Comparison of ENCODE assay signal across 14 cellular contexts in genomic region chr2:228140934-228141528, GRCh38. TPM values are rescaled to one million over a fixed set of nuclear protein-coding genes. Genes with fewer than 3 reads are reported as not detected.
DNase-seq lines count a peak whose midpoint lies in the region; ATAC-seq and TF ChIP-seq lines count a peak whose summit lies in the region.
"Had no signal": no experiment of that assay in that cellular context is flagged by ENCODE, and none has a peak within 500 bp of the region (broad histone marks: within the 10 kb centered on the region; RNA-seq: fewer than 3 reads in every experiment).

No MANE protein-coding gene starts in this region.

- H3K27ac ChIP-seq in heart left ventricle (peak overlapping the region in 6 of 12 donors; percentile 1 to 40 (median 25)), neural cell (ENCODE audit: low read length) (no peak overlapping the region)

- WGBS in heart left ventricle, 4 donors: 38 to 52% (median 47%) methylated on average over 3 of the region's 3 CpGs

- H2AFZ ChIP-seq in neural cell (ENCODE audit: low read depth, low read length): no peak overlapping the region

- H3K9ac ChIP-seq in neural cell (ENCODE audit: low read length): no peak overlapping the region

- no peaks in the 10 kb centered on the region for H3F3A ChIP-seq in neural cell (ENCODE audit: insufficient read depth, low read length, poor library complexity, severe bottlenecking)

- H3K79me2 ChIP-seq in neural cell (replicated peaks; ENCODE audit: insufficient read depth, low read length): no peaks in the 10 kb centered on the region

- H3K4me2 ChIP-seq in neural cell (ENCODE audit: low read length): no peak overlapping the region

- intact Hi-C loops in heart left ventricle (cut with DNase I): no loop called here
- intact Hi-C loops in left cardiac atrium (cut with DNase I): no loop called here

- TF ChIP-seq EP300 in neural cell (conservative IDR thresholded peaks at IDR 0.05; ENCODE audit: poor library complexity, severe bottlenecking): no peak

- TF ChIP-seq CTCF in heart left ventricle (IDR thresholded peaks at IDR 0.05) (no peak), neural cell (IDR thresholded peaks at IDR 0.05; ENCODE audit: poor library complexity, severe bottlenecking) (no peak)

- ATAC-seq in heart left ventricle: peak in 3 of 4 donors; percentile 63 to 81 (median 77)
- ATAC-seq in left cardiac atrium: no peak
- peak; percentile 98 for ATAC-seq in GM21723 (IDR thresholded peaks at IDR 0.05; ENCODE audit: unreplicated experiment)
- peak; percentile 98 for ATAC-seq in HG03175 (IDR thresholded peaks at IDR 0.05; ENCODE audit: unreplicated experiment)
- ATAC-seq: sciatic nerve had no signal

- no peak for TF ChIP-seq RAD21 in neural cell (conservative IDR thresholded peaks at IDR 0.05)

- H3K27me3 ChIP-seq in heart left ventricle (no peaks in the 10 kb centered on the region), neural cell (ENCODE audit: insufficient read depth, low read depth, low read length) (no peaks in the 10 kb centered on the region)

- TF ChIP-seq POLR2A in heart left ventricle (IDR thresholded peaks at IDR 0.05): no peak

- H3K36me3 ChIP-seq in heart left ventricle (no peaks in the 10 kb centered on the region), neural cell (ENCODE audit: insufficient read depth, low read length) (no peaks in the 10 kb centered on the region)

- H3K4me3 ChIP-seq in heart left ventricle (no peak overlapping the region), neural cell (ENCODE audit: low read length) (no peak overlapping the region)

- H3K4me1 ChIP-seq in heart left ventricle: peaks cover 0 to 14% (median 0%) of the 10 kb centered on the region in 12 donors

- DNase-seq in heart left ventricle: no peak
- DNase-seq in left cardiac atrium: no peak
- no peak for DNase-seq in AG08396 (ENCODE audit: low spot score)
- no peak for DNase-seq in cortex of kidney (lab: John Stamatoyannopoulos, UW)
- DNase-seq in hypothalamus (lab: John Stamatoyannopoulos, UW): no peak
- DNase-seq: amygdala; effector memory CD4-positive, alpha-beta T cell; NCI-H510A treated with DMSO at 0.1 percent for 48 hours had no signal

- H4K20me1 ChIP-seq in neural cell (ENCODE audit: insufficient read depth): no peaks in the 10 kb centered on the region

- H3K9me2 ChIP-seq in neural cell (ENCODE audit: insufficient read depth, low read length): no peaks in the 10 kb centered on the region

- peaks cover 0 to 6% (median 0%) of the 10 kb centered on the region in 12 donors for H3K9me3 ChIP-seq in heart left ventricle
- H3K9me3 ChIP-seq in neural cell (ENCODE audit: low read length): no peaks in the 10 kb centered on the region

TF ChIP-seq in neural cell, 6 proteins besides CTCF, POLR2A, EP300 and RAD21:
- TF ChIP-seq EZH2 (IDR thresholded peaks at IDR 0.05; ENCODE audit: borderline replicate concordance, insufficient read depth, low read length, poor library complexity, severe bottlenecking): no peak
- TF ChIP-seq MXI1 (conservative IDR thresholded peaks at IDR 0.05; ENCODE audit: poor library complexity, severe bottlenecking): no peak
- TF ChIP-seq POLR2AphosphoS5 (IDR thresholded peaks at IDR 0.05): peak; percentile 83
- no peak for TF ChIP-seq TAF1 (IDR thresholded peaks at IDR 0.05; ENCODE audit: low read depth)

RNA-seq across cellular contexts. Expression of gene SPHKAP, which starts 40.5 kb away (rescaled TPM):
- 100 to 1,000 TPM in 4 of 9 donors, 10 to 100 TPM in 5; 42.6 to 150 (median 97.3) TPM for total RNA-seq in heart left ventricle
- 10 to 100 TPM in 1 of 2 donors, 1 to 10 TPM in 1; 8.3 to 14.9 TPM for polyA plus RNA-seq in heart left ventricle
- total RNA-seq in left cardiac atrium: 10 to 100 TPM; 28.1 to 59.2 TPM
- 1.7 and 2.3 TPM in 2 replicates for polyA plus RNA-seq in neural cell
- 7.8 and 8.3 TPM in 2 replicates for polyA minus RNA-seq in neural cell
- total RNA-seq: H1, mononuclear cell, sciatic nerve had no signal

Comparison
In these comparisons a context has a peak if more than half of its experiments do, and no peak if none do; other contexts are left out.
1. ATAC-seq: peak in heart left ventricle (3 of 4), GM21723 (single experiment) and HG03175 (single experiment); none in left cardiac atrium (0 of 2).